11 cellular contexts compared by ENCODE assay signal in genomic region chr17:74380086-74380958, GRCh38. TPM values are rescaled to one million over a fixed set of nuclear protein-coding genes. Genes with fewer than 3 reads are reported as not detected.
DNase-seq lines count a peak whose midpoint lies in the region; ATAC-seq and TF ChIP-seq lines count a peak whose summit lies in the region.
"Had no signal": no experiment of that assay in that cellular context is flagged by ENCODE, and none has a peak within 500 bp of the region (broad histone marks: within the 10 kb centered on the region; RNA-seq: fewer than 3 reads in every experiment).

No MANE protein-coding gene starts in this region.

- peaks cover 0 to 3% (median 0%) of the 10 kb centered on the region in 5 experiments for H3K9me3 Mint-ChIP-seq in brain
- no peaks in the 10 kb centered on the region for H3K9me3 Mint-ChIP-seq in activated CD8-positive, alpha-beta T cell treated with anti-CD3 and anti-CD28 coated beads, Interleukin-2, amount 10 ng/mL, durations not matched to agents 7 days and 5 days (ENCODE audit: insufficient read depth)

- POLR2A ChIA-PET in activated CD8-positive, alpha-beta T cell treated with anti-CD3 and anti-CD28 coated beads, Interleukin-2, amount 10 ng/mL, durations not matched to agents 7 days and 5 days (lab: Charles Lee), result interaction anchor here (0.6 to 1.5 kb wide), 2 partner anchors 28 to 77 kb away, joined by 5 to 6 read pairs; no protein-coding TSS in a partner anchor

- TF ChIP-seq CTCF in brain (conservative IDR thresholded peaks at IDR 0.05) (no peak), lung (IDR thresholded peaks at IDR 0.05; ENCODE audit: control extremely low read depth, extremely low read depth) (no peak)

- DNase-seq in SIG-M5 treated with dmso at 0.1 percent for 504 hours (lab: John Stamatoyannopoulos, UW; ENCODE audit: unreplicated experiment), result peak; percentile 39
- no peak for DNase-seq in SIG-M5 (lab: John Stamatoyannopoulos, UW)
- peak; percentile 40 for DNase-seq in lung (ENCODE audit: low spot score)
- no peak for DNase-seq in activated CD8-positive, alpha-beta T cell treated with anti-CD3 and anti-CD28 coated beads, Interleukin-2, amount 10 ng/mL, durations not matched to agents 7 days and 5 days
- DNase-seq in NCI-H1092 treated with DMSO at 0.1 percent for 48 hours (lab: John Stamatoyannopoulos, UW), result no peak
- no peak for DNase-seq in hypothalamus (lab: John Stamatoyannopoulos, UW)

- H3K27ac Mint-ChIP-seq in brain, result peak overlapping the region in 4 of 5 experiments; percentile 62 to 92 (median 85)
- H3K27ac Mint-ChIP-seq in activated CD8-positive, alpha-beta T cell treated with anti-CD3 and anti-CD28 coated beads, Interleukin-2, amount 10 ng/mL, durations not matched to agents 7 days and 5 days, result no peak overlapping the region

- CTCF ChIA-PET in activated CD8-positive, alpha-beta T cell treated with anti-CD3 and anti-CD28 coated beads, Interleukin-2, amount 10 ng/mL, durations not matched to agents 7 days and 5 days (lab: Charles Lee), result interaction anchor here (0.7 to 4.8 kb wide), 11 partner anchors 12 to 176 kb away, joined by 3 to 68 read pairs (median 10); partner anchors contain the start of gene GPR142

- peaks cover 6% of the 10 kb centered on the region for H3K27me3 Mint-ChIP-seq in brain
- H3K27me3 Mint-ChIP-seq in activated CD8-positive, alpha-beta T cell treated with anti-CD3 and anti-CD28 coated beads, Interleukin-2, amount 10 ng/mL, durations not matched to agents 7 days and 5 days (ENCODE audit: low read depth), result peaks cover 8% of the 10 kb centered on the region

- H3K4me3 Mint-ChIP-seq in brain, result peak overlapping the region in 1 of 5 experiments; percentile 24
- H3K4me3 Mint-ChIP-seq in activated CD8-positive, alpha-beta T cell treated with anti-CD3 and anti-CD28 coated beads, Interleukin-2, amount 10 ng/mL, durations not matched to agents 7 days and 5 days, result no peak overlapping the region

- H3K36me3 ChIP-seq in lung (ENCODE audit: control insufficient read depth in 2 of 2, insufficient read depth in 2 of 2, low read length in 2 of 2) (no peaks in the 10 kb centered on the region), urinary bladder (ENCODE audit: insufficient read depth) (no peaks in the 10 kb centered on the region)
- H3K36me3 ChIP-seq: cardiac muscle cell had no signal

- peaks cover 24% of the 10 kb centered on the region for H3K4me1 Mint-ChIP-seq in brain
- H3K4me1 Mint-ChIP-seq in activated CD8-positive, alpha-beta T cell treated with anti-CD3 and anti-CD28 coated beads, Interleukin-2, amount 10 ng/mL, durations not matched to agents 7 days and 5 days (ENCODE audit: low read depth), result peaks cover 13% of the 10 kb centered on the region

- H3K4me3 ChIP-seq in lung, result no peak overlapping the region
- H3K4me3 ChIP-seq in urinary bladder (ENCODE audit: low read depth, low read length), result no peak overlapping the region
- H3K4me3 ChIP-seq: cardiac muscle cell had no signal

- H3K4me1 ChIP-seq in lung (ENCODE audit: control insufficient read depth in 2 of 2, insufficient read depth in 2 of 2, low read length in 2 of 2), result peaks cover 0 to 6% of the 10 kb centered on the region in 2 donors
- H3K4me1 ChIP-seq in urinary bladder (ENCODE audit: insufficient read depth), result no peaks in the 10 kb centered on the region

- H3K9me3 ChIP-seq in lung (ENCODE audit: control insufficient read depth in 2 of 2, insufficient read depth in 1 of 2, low read length in 1 of 2), result peaks cover 0 to 2% of the 10 kb centered on the region in 2 donors

- H3K27ac ChIP-seq in lung (ENCODE audit: low read depth in 1 of 2, low read length in 1 of 2) (peak overlapping the region in 1 of 2 donors; percentile 75), urinary bladder (ENCODE audit: low read depth) (peak overlapping the region; percentile 14)
- H3K27ac ChIP-seq: cardiac muscle cell had no signal

- H3K36me3 Mint-ChIP-seq in brain, result no peaks in the 10 kb centered on the region
- no peaks in the 10 kb centered on the region for H3K36me3 Mint-ChIP-seq in activated CD8-positive, alpha-beta T cell treated with anti-CD3 and anti-CD28 coated beads, Interleukin-2, amount 10 ng/mL, durations not matched to agents 7 days and 5 days (ENCODE audit: low read depth)

- WGBS in lung, 2 donors, result 27 to 29% methylated on average over 17 of the region's 17 CpGs
- WGBS in urinary bladder, result 31% methylated on average over 17 of the region's 17 CpGs

- no peak for ATAC-seq in lung (ENCODE audit: insufficient read depth, low FRiP score)
- ATAC-seq in activated CD8-positive, alpha-beta T cell treated with anti-CD3 and anti-CD28 coated beads, Interleukin-2, amount 10 ng/mL, durations not matched to agents 7 days and 5 days, result no peak

- H3K27me3 ChIP-seq in lung (ENCODE audit: control insufficient read depth, insufficient read depth), result no peaks in the 10 kb centered on the region

RNA-seq across cellular contexts. Expression of gene GPR142, which starts 13.0 kb away (rescaled TPM):
- polyA plus RNA-seq in brain (ENCODE audit: insufficient read depth, low read depth, low replicate concordance), result 0.51 TPM
- total RNA-seq in lung, result not detected
- polyA plus RNA-seq in lung, result under 1 TPM in 1 of 2 donors, not detected in 1; 0.03 TPM
- total RNA-seq in urinary bladder, result not detected
- polyA plus RNA-seq in urinary bladder, result 0.23 TPM
- total RNA-seq in activated CD8-positive, alpha-beta T cell treated with anti-CD3 and anti-CD28 coated beads, Interleukin-2, amount 10 ng/mL, durations not matched to agents 7 days and 5 days, result not detected
- total RNA-seq: cardiac muscle cell, lung microvascular endothelial cell had no signal
- polyA plus RNA-seq: BJ, cardiac muscle cell had no signal

RNA-seq across cellular contexts. Expression of gene BTBD17, which starts 18.7 kb away (rescaled TPM):
- polyA plus RNA-seq in brain (ENCODE audit: insufficient read depth, low read depth, low replicate concordance) (48.3 TPM), lung (not detected), urinary bladder (not detected)
- total RNA-seq in lung (under 1 TPM in 1 of 2 donors, not detected in 1; 0.17 TPM), urinary bladder (not detected)
- total RNA-seq in activated CD8-positive, alpha-beta T cell treated with anti-CD3 and anti-CD28 coated beads, Interleukin-2, amount 10 ng/mL, durations not matched to agents 7 days and 5 days, result not detected
- total RNA-seq: lung microvascular endothelial cell had no signal
- polyA plus RNA-seq: BJ had no signal

RNA-seq across cellular contexts. Expression of gene GPRC5C, which starts 51.6 kb away (rescaled TPM):
- polyA plus RNA-seq in brain (ENCODE audit: insufficient read depth, low read depth, low replicate concordance) (63.8 TPM), lung (10 to 100 TPM; 41.9 to 54.6 TPM), urinary bladder (40.6 TPM)
- total RNA-seq in lung (10 to 100 TPM; 77.5 to 81.4 TPM), urinary bladder (27.0 TPM)
- total RNA-seq in activated CD8-positive, alpha-beta T cell treated with anti-CD3 and anti-CD28 coated beads, Interleukin-2, amount 10 ng/mL, durations not matched to agents 7 days and 5 days, result under 1 TPM in 1 of 2 experiments, not detected in 1; 0.32 TPM

RNA-seq across cellular contexts. Expression of gene KIF19, which starts 54.3 kb away (rescaled TPM):
- 48.2 TPM for polyA plus RNA-seq in brain (ENCODE audit: insufficient read depth, low read depth, low replicate concordance)
- 10 to 100 TPM in 1 of 2 donors, 1 to 10 TPM in 1; 8.9 to 12.7 TPM for total RNA-seq in lung
- 1 to 10 TPM; 4.2 to 4.5 TPM for polyA plus RNA-seq in lung
- total RNA-seq in urinary bladder, result 0.32 TPM
- polyA plus RNA-seq in urinary bladder, result 1.4 TPM
- under 1 TPM; 0.37 TPM for total RNA-seq in activated CD8-positive, alpha-beta T cell treated with anti-CD3 and anti-CD28 coated beads, Interleukin-2, amount 10 ng/mL, durations not matched to agents 7 days and 5 days
- polyA plus RNA-seq: BJ, cardiac muscle cell had no signal

Comparison
In these comparisons a context has a peak if more than half of its experiments do, and no peak if none do; other contexts are left out.
1. DNase-seq: peak in SIG-M5 treated with dmso at 0.1 percent for 504 hours (single experiment) and lung (single experiment); none in SIG-M5 (single experiment), activated CD8-positive, alpha-beta T cell treated with anti-CD3 and anti-CD28 coated beads, Interleukin-2, amount 10 ng/mL, durations not matched to agents 7 days and 5 days (single experiment), NCI-H1092 treated with DMSO at 0.1 percent for 48 hours (single experiment) and hypothalamus (0 of 51).
2. RNA of gene GPRC5C, which starts 51.6 kb away (total RNA-seq): 77.5 to 81.4 TPM in lung and 27.0 TPM in urinary bladder (single experiment); 0.32 TPM in activated CD8-positive, alpha-beta T cell treated with anti-CD3 and anti-CD28 coated beads, Interleukin-2, amount 10 ng/mL, durations not matched to agents 7 days and 5 days; every median in the first group is over 10 times any median in the second.